ENCODE assay signal across 13 cellular contexts in genomic region chr1:22876359-22877111, GRCh38.
DNase-seq lines count a peak whose midpoint lies in the region; ATAC-seq and TF ChIP-seq lines count a peak whose summit lies in the region.
"Had no signal": no experiment of that assay in that cellular context is flagged by ENCODE, and none has a peak within 500 bp of the region (broad histone marks: within the 10 kb centered on the region; RNA-seq: fewer than 3 reads in every experiment).

No MANE protein-coding gene starts in this region.

- peaks cover 11% of the 10 kb centered on the region for H3K36me3 Mint-ChIP-seq in chondrocyte (ENCODE audit: low read depth)
- no peaks in the 10 kb centered on the region for H3K36me3 Mint-ChIP-seq in activated CD8-positive, alpha-beta memory T cell treated with anti-CD3 and anti-CD28 coated beads, Interleukin-2, amount 10 ng/mL, durations not matched to agents 7 days and 5 days

- no peak overlapping the region for H3K4me3 ChIP-seq in MG63
- no peak overlapping the region for H3K4me3 ChIP-seq in kidney epithelial cell (ENCODE audit: low read depth, low read length)
- H3K4me3 ChIP-seq: body of pancreas, PC-9, thyroid gland had no signal

- H3K4me1 Mint-ChIP-seq in chondrocyte (ENCODE audit: low read depth): peaks cover 24% of the 10 kb centered on the region
- H3K4me1 Mint-ChIP-seq in activated CD8-positive, alpha-beta memory T cell treated with anti-CD3 and anti-CD28 coated beads, Interleukin-2, amount 10 ng/mL, durations not matched to agents 7 days and 5 days: no peaks in the 10 kb centered on the region

- H3K27me3 ChIP-seq in MG63 (no peaks in the 10 kb centered on the region), kidney epithelial cell (ENCODE audit: control insufficient read depth, insufficient read depth, low read length) (no peaks in the 10 kb centered on the region)
- H3K27me3 ChIP-seq: body of pancreas, thyroid gland had no signal

- no peak for ATAC-seq in activated CD8-positive, alpha-beta memory T cell treated with anti-CD3 and anti-CD28 coated beads, Interleukin-2, amount 10 ng/mL, durations not matched to agents 7 days and 5 days
- ATAC-seq in GM18519 (IDR thresholded peaks at IDR 0.05; ENCODE audit: low FRiP score, unreplicated experiment): no peak
- ATAC-seq: body of pancreas had no signal

- DNase-seq in AG08395 (ENCODE audit: low spot score) (peak; percentile 27), MG63 (peak; percentile 94), chondrocyte (ENCODE audit: low spot score) (no peak), kidney epithelial cell (ENCODE audit: low read depth) (peak; percentile 69), T-helper 2 cell (no peak), SW480 (ENCODE audit: low spot score) (no peak)
- DNase-seq in activated CD8-positive, alpha-beta memory T cell treated with anti-CD3 and anti-CD28 coated beads, Interleukin-2, amount 10 ng/mL, durations not matched to agents 7 days and 5 days: no peak
- DNase-seq: mesendoderm, NCI-H187, PC-9, thyroid gland had no signal

- peak overlapping the region; percentile 27 for H3K27ac Mint-ChIP-seq in chondrocyte (ENCODE audit: unreplicated experiment)
- H3K27ac Mint-ChIP-seq in activated CD8-positive, alpha-beta memory T cell treated with anti-CD3 and anti-CD28 coated beads, Interleukin-2, amount 10 ng/mL, durations not matched to agents 7 days and 5 days: no peak overlapping the region

- H3K36me3 ChIP-seq in MG63 (peaks cover 2% of the 10 kb centered on the region; the same call in 1 of the 2 replicates), kidney epithelial cell (ENCODE audit: control insufficient read depth, insufficient read depth, low read length) (peaks cover 1% of the 10 kb centered on the region)
- H3K36me3 ChIP-seq: thyroid gland had no signal

- TF ChIP-seq CTCF in chondrocyte (IDR thresholded peaks at IDR 0.05): no peak
- no peak for TF ChIP-seq CTCF in kidney epithelial cell (IDR thresholded peaks at IDR 0.05; ENCODE audit: insufficient read depth, low read length, poor library complexity, severe bottlenecking)

- H3K27me3 Mint-ChIP-seq in chondrocyte (ENCODE audit: low read depth): no peaks in the 10 kb centered on the region
- peaks cover 5% of the 10 kb centered on the region for H3K27me3 Mint-ChIP-seq in activated CD8-positive, alpha-beta memory T cell treated with anti-CD3 and anti-CD28 coated beads, Interleukin-2, amount 10 ng/mL, durations not matched to agents 7 days and 5 days

- no peak overlapping the region for H3K4me3 Mint-ChIP-seq in chondrocyte (ENCODE audit: unreplicated experiment)
- H3K4me3 Mint-ChIP-seq in activated CD8-positive, alpha-beta memory T cell treated with anti-CD3 and anti-CD28 coated beads, Interleukin-2, amount 10 ng/mL, durations not matched to agents 7 days and 5 days: no peak overlapping the region

- no peaks in the 10 kb centered on the region for H3K9me3 ChIP-seq in MG63
- H3K9me3 ChIP-seq: body of pancreas, thyroid gland had no signal

- no peaks in the 10 kb centered on the region for H3K9me3 Mint-ChIP-seq in chondrocyte (ENCODE audit: low read depth)
- H3K9me3 Mint-ChIP-seq in activated CD8-positive, alpha-beta memory T cell treated with anti-CD3 and anti-CD28 coated beads, Interleukin-2, amount 10 ng/mL, durations not matched to agents 7 days and 5 days (ENCODE audit: low read depth): no peaks in the 10 kb centered on the region

- CTCF ChIA-PET in activated CD8-positive, alpha-beta memory T cell treated with anti-CD3 and anti-CD28 coated beads, Interleukin-2, amount 10 ng/mL, durations not matched to agents 7 days and 5 days (lab: Charles Lee): interaction anchor here (1.3 kb wide), 1 partner anchor 12 kb away, joined by 5 read pairs; no protein-coding TSS in a partner anchor

Comparison
In these comparisons a context has a peak if more than half of its experiments do, and no peak if none do; other contexts are left out.
1. DNase-seq: peak in AG08395 (single experiment), MG63 (single experiment) and kidney epithelial cell (single experiment); none in chondrocyte (single experiment), activated CD8-positive, alpha-beta memory T cell treated with anti-CD3 and anti-CD28 coated beads, Interleukin-2, amount 10 ng/mL, durations not matched to agents 7 days and 5 days (single experiment), T-helper 2 cell (0 of 5) and SW480 (single experiment).